Comparison of ENCODE assay signal across 17 cellular contexts in the genomic region with DNA sequence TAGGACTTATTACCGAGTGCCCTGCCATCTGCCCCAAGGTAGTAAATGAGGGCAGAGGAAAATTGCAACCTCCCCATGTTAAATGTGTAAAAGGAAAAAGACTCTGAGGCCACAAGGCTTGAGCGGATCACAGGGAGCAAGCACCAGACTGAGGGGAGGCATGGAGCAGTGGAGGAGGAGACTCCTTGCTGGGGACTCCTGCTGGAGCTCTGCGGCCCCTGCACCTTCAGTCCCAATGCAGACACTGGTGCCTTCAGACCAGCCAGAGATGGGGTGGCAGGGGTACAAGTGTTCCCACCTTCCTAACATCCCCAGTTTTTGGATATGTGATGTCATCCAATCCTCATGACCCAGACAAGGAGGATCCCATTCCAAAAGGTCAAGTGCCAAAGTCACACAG.
DNase-seq lines count a peak whose midpoint lies in the region; ATAC-seq, FAIRE-seq and TF ChIP-seq lines count a peak whose summit lies in the region.
"Had no signal": no experiment of that assay in that cellular context is flagged by ENCODE, and none has a peak within 500 bp of the region (broad histone marks: within the 10 kb centered on the region; RNA-seq: fewer than 3 reads in every experiment).

No MANE protein-coding gene starts in this region.

- H3K27ac ChIP-seq in GM23338 (ENCODE audit: low read depth) (no peak overlapping the region), K562 (ENCODE audit: extremely low read depth, low read depth, low read length) (no peak overlapping the region)
- H3K27ac ChIP-seq: gastroesophageal sphincter, SJSA1, suprapubic skin had no signal

- no peaks in the 10 kb centered on the region for H3K9me3 ChIP-seq in K562 (replicated peaks; ENCODE audit: control insufficient read depth, insufficient read depth, low read depth, low read length)
- H3K9me3 ChIP-seq: gastroesophageal sphincter, SJSA1, suprapubic skin had no signal

- no peaks in the 10 kb centered on the region; the same call in 1 of the 2 replicates for H3K36me3 ChIP-seq in GM23338 (ENCODE audit: insufficient read depth)
- H3K36me3 ChIP-seq in K562 (ENCODE audit: control insufficient read depth, insufficient read depth, low read length): no peaks in the 10 kb centered on the region
- H3K36me3 ChIP-seq: gastroesophageal sphincter, SJSA1, suprapubic skin had no signal

- no peak for TF ChIP-seq RAD21 in K562 (CRISPR knock-in tag; conservative IDR thresholded peaks at IDR 0.05 in 1 of 2, IDR thresholded peaks at IDR 0.05 in 1 of 2)

- H4K20me1 ChIP-seq in GM23338 (replicated peaks; ENCODE audit: insufficient read depth) (no peaks in the 10 kb centered on the region), K562 (replicated peaks; ENCODE audit: control insufficient read depth, insufficient read depth, low read length) (no peaks in the 10 kb centered on the region)

- BruUV-seq in K562 (replicated peaks; lab: Mats Ljungman, UMichigan): no TSS peak

- in situ Hi-C loops in K562 (cut with MboI): loop anchor here (5.0 kb wide), 1 partner anchor 329 kb away; no protein-coding TSS in a partner anchor

- H3K4me3 ChIP-seq in AG09309 (ENCODE audit: control insufficient read depth, low read depth, low read length) (no peak overlapping the region), GM23338 (no peak overlapping the region), K562 (no peak overlapping the region)
- H3K4me3 ChIP-seq: gastroesophageal sphincter, SJSA1, suprapubic skin had no signal

- H3K9me2 ChIP-seq in GM23338 (ENCODE audit: insufficient read depth): peaks cover 3% of the 10 kb centered on the region; the same call in 1 of the 2 replicates

- 0% methylated on average over 3 of the region's 3 CpGs for WGBS in K562 (ENCODE audit: insufficient coverage, low coverage, missing lambda C conversion rate)

- H3K9ac ChIP-seq in K562 (ENCODE audit: insufficient read depth in 1 of 2, low read depth in 2 of 2, low read length in 2 of 2): no peak overlapping the region

- H3K27ac Mint-ChIP-seq in GM23338 (no peak overlapping the region), natural killer cell (no peak overlapping the region)
- H3K27ac Mint-ChIP-seq in activated T-helper 2 cell treated with anti-CD3 and anti-CD28 coated beads, Interferon-gamma antibody, Interleukin-2, Interleukin-4, amounts not matched to agents 10 μg/mL and 5 μg/mL and 100 μg/mL, durations not matched to agents 14 hours and 24 hours and 36 hours: no peak overlapping the region
- H3K27ac Mint-ChIP-seq: CD8-positive, alpha-beta T cell had no signal

- POLR2A ChIA-PET in K562 (lab: Yijun Ruan, JAX): interaction anchor here (0.7 kb wide), 1 partner anchor 218 kb away, joined by 3 read pairs; no protein-coding TSS in a partner anchor

- intact Hi-C loops in K562 (cut with micrococcal nuclease) (loop anchor here (10.0 kb wide), 3 partner anchors 128 to 492 kb away; no protein-coding TSS in a partner anchor), natural killer cell (cut with micrococcal nuclease) (no loop called here), left colon (cut with DNase I, micrococcal nuclease) (no loop called here)
- intact Hi-C loops in activated T-helper 2 cell treated with anti-CD3 and anti-CD28 coated beads, Interferon-gamma antibody, Interleukin-2, Interleukin-4, amounts not matched to agents 10 μg/mL and 5 μg/mL and 100 μg/mL, durations not matched to agents 14 hours and 24 hours and 36 hours (cut with micrococcal nuclease): loop anchor here (5.0 kb wide), 1 partner anchor 329 kb away; no protein-coding TSS in a partner anchor

- peak; percentile 68 for ATAC-seq in GM23338
- peak; percentile 76 for ATAC-seq in K562
- no peak for ATAC-seq in natural killer cell
- ATAC-seq in left colon: no peak
- ATAC-seq: CD8-positive, alpha-beta T cell; gastroesophageal sphincter had no signal

- H3K4me1 ChIP-seq in GM23338 (ENCODE audit: insufficient read depth): no peaks in the 10 kb centered on the region
- H3K4me1 ChIP-seq in K562 (replicated peaks in 1 of 2; ENCODE audit: control insufficient read depth in 2 of 2, insufficient read depth in 2 of 2, low read length in 2 of 2): no peaks in the 10 kb centered on the region
- H3K4me1 ChIP-seq: gastroesophageal sphincter, suprapubic skin had no signal

- H3K4me1 Mint-ChIP-seq in GM23338: peaks cover 4% of the 10 kb centered on the region; the same call in 1 of the 3 replicates
- peaks cover 6 to 8% of the 10 kb centered on the region in 2 donors for H3K4me1 Mint-ChIP-seq in natural killer cell
- H3K4me1 Mint-ChIP-seq in activated T-helper 2 cell treated with anti-CD3 and anti-CD28 coated beads, Interferon-gamma antibody, Interleukin-2, Interleukin-4, amounts not matched to agents 10 μg/mL and 5 μg/mL and 100 μg/mL, durations not matched to agents 14 hours and 24 hours and 36 hours (ENCODE audit: low read depth): peaks cover 2% of the 10 kb centered on the region

- no peak for FAIRE-seq in K562 (lab: Jason Lieb, UNC)
- FAIRE-seq: GM18507, TTC549 had no signal

- no peak overlapping the region for H3K4me3 Mint-ChIP-seq in GM23338
- H3K4me3 Mint-ChIP-seq in natural killer cell: no peak overlapping the region
- H3K4me3 Mint-ChIP-seq in activated T-helper 2 cell treated with anti-CD3 and anti-CD28 coated beads, Interferon-gamma antibody, Interleukin-2, Interleukin-4, amounts not matched to agents 10 μg/mL and 5 μg/mL and 100 μg/mL, durations not matched to agents 14 hours and 24 hours and 36 hours (ENCODE audit: low read depth): no peak overlapping the region
- H3K4me3 Mint-ChIP-seq: CD8-positive, alpha-beta T cell had no signal

- 0 out of 2 replicates have a peak overlapping the region, but pooled peaks have one; percentile 18 for H2AFZ ChIP-seq in GM23338
- H2AFZ ChIP-seq in K562 (ENCODE audit: low read depth, low read length): no peak overlapping the region

- CTCF ChIA-PET in K562 (lab: Yijun Ruan, JAX; ENCODE audit: low intra/inter-chr PET ratio): no interaction called here

- DNase-seq in AG09309 (ENCODE audit: low read depth) (no peak), GM23338 (ENCODE audit: low spot score) (peak; percentile 47), K562 (ENCODE audit: extremely low read depth in 1 of 4, low spot score in 3 of 4) (peak in 2 of 4 experiments; percentile 7 to 30), left kidney (ENCODE audit: low read depth, low spot score) (peak; percentile 27), natural killer cell (no peak), A172 (ENCODE audit: low spot score) (no peak), left colon (no peak)
- DNase-seq in activated T-helper 2 cell treated with anti-CD3 and anti-CD28 coated beads, Interferon-gamma antibody, Interleukin-2, Interleukin-4, amounts not matched to agents 10 μg/mL and 5 μg/mL and 100 μg/mL, durations not matched to agents 14 hours and 24 hours and 36 hours (ENCODE audit: low spot score): no peak
- DNase-seq: CD8-positive, alpha-beta T cell; effector CD4-positive, alpha-beta T cell; GF-D8; NCI-H2107 had no signal

- TF ChIP-seq CTCF in AG09309 (IDR thresholded peaks at IDR 0.05; ENCODE audit: control insufficient read depth, insufficient read depth, low read depth, low read length, missing control alignments) (peak; percentile 25), GM23338 (conservative IDR thresholded peaks at IDR 0.05; ENCODE audit: low read depth in 2 of 2) (peak in 1 of 2 experiments; percentile 47; a peak in 2 of 4 replicates), K562 (IDR thresholded peaks at IDR 0.05 in 2 of 3, conservative IDR thresholded peaks at IDR 0.05 in 1 of 3; ENCODE audit: insufficient read depth in 2 of 3, low read depth in 1 of 3, low read length in 3 of 3) (peak; percentile 14 to 35 (median 24); a peak in 3 of 6 replicates), natural killer cell (IDR thresholded peaks at IDR 0.05) (no peak)

- no peaks in the 10 kb centered on the region for H3K36me3 Mint-ChIP-seq in GM23338 (ENCODE audit: low read depth)
- no peaks in the 10 kb centered on the region for H3K36me3 Mint-ChIP-seq in natural killer cell
- no peaks in the 10 kb centered on the region for H3K36me3 Mint-ChIP-seq in activated T-helper 2 cell treated with anti-CD3 and anti-CD28 coated beads, Interferon-gamma antibody, Interleukin-2, Interleukin-4, amounts not matched to agents 10 μg/mL and 5 μg/mL and 100 μg/mL, durations not matched to agents 14 hours and 24 hours and 36 hours (ENCODE audit: low read depth)
- H3K36me3 Mint-ChIP-seq: CD8-positive, alpha-beta T cell had no signal

- no peaks in the 10 kb centered on the region for H3K9me1 ChIP-seq in K562 (ENCODE audit: control insufficient read depth, insufficient read depth, low read length)

- H3K27me3 ChIP-seq in GM23338 (ENCODE audit: insufficient read depth): no peaks in the 10 kb centered on the region
- 0 out of 5 replicates have a peak, but pooled peaks cover 0 to 6% of the 10 kb centered on the region in 2 experiments for H3K27me3 ChIP-seq in K562 (ENCODE audit: control insufficient read depth in 2 of 2, insufficient read depth in 2 of 2, low read length in 2 of 2)
- H3K27me3 ChIP-seq: gastroesophageal sphincter, SJSA1, suprapubic skin had no signal

- H3K27me3 Mint-ChIP-seq in GM23338 (ENCODE audit: insufficient read depth, low read depth, poor library complexity) (peaks cover 5% of the 10 kb centered on the region), natural killer cell (ENCODE audit: low read depth in 2 of 2) (no peaks in the 10 kb centered on the region)
- H3K27me3 Mint-ChIP-seq in activated T-helper 2 cell treated with anti-CD3 and anti-CD28 coated beads, Interferon-gamma antibody, Interleukin-2, Interleukin-4, amounts not matched to agents 10 μg/mL and 5 μg/mL and 100 μg/mL, durations not matched to agents 14 hours and 24 hours and 36 hours (ENCODE audit: low read depth): no peaks in the 10 kb centered on the region

- TF ChIP-seq EP300 in K562 (IDR thresholded peaks at IDR 0.05; ENCODE audit: low read length): no peak

- no peak overlapping the region for H3K4me2 ChIP-seq in GM23338
- H3K4me2 ChIP-seq in K562 (ENCODE audit: insufficient read depth, low read length): no peak overlapping the region

- no peaks in the 10 kb centered on the region for H3F3A ChIP-seq in GM23338 (replicated peaks; ENCODE audit: low read depth)

- no peak for TF ChIP-seq POLR2A in K562 (conservative IDR thresholded peaks at IDR 0.05)

- H3K79me2 ChIP-seq in GM23338 (replicated peaks; ENCODE audit: insufficient read depth): no peaks in the 10 kb centered on the region
- no peaks in the 10 kb centered on the region for H3K79me2 ChIP-seq in K562 (ENCODE audit: control insufficient read depth, insufficient read depth, low read length)

- H3K9me3 Mint-ChIP-seq in GM23338 (no peaks in the 10 kb centered on the region), natural killer cell (no peaks in the 10 kb centered on the region)
- no peaks in the 10 kb centered on the region for H3K9me3 Mint-ChIP-seq in activated T-helper 2 cell treated with anti-CD3 and anti-CD28 coated beads, Interferon-gamma antibody, Interleukin-2, Interleukin-4, amounts not matched to agents 10 μg/mL and 5 μg/mL and 100 μg/mL, durations not matched to agents 14 hours and 24 hours and 36 hours
- H3K9me3 Mint-ChIP-seq: CD8-positive, alpha-beta T cell had no signal

TF ChIP-seq in GM23338, 12 proteins besides CTCF, POLR2A, EP300 and RAD21 (continues in another document):
- TF ChIP-seq ZNF331 (CRISPR knock-in tag; IDR thresholded peaks at IDR 0.05; ENCODE audit: low read depth): no peak
- no peak for TF ChIP-seq EZH2 (IDR thresholded peaks at IDR 0.05; ENCODE audit: low read depth, unreplicated experiment)

TF ChIP-seq in K562, 482 proteins besides CTCF, POLR2A, EP300 and RAD21 (continues in another document):
- no peak for TF ChIP-seq SREBF2 (CRISPR knock-in tag; IDR thresholded peaks at IDR 0.05)

Comparison
In these comparisons a context has a peak if more than half of its experiments do, and no peak if none do; other contexts are left out.
1. DNase-seq: peak in GM23338 (single experiment) and left kidney (single experiment); none in AG09309 (single experiment), natural killer cell (single experiment), A172 (single experiment), activated T-helper 2 cell treated with anti-CD3 and anti-CD28 coated beads, Interferon-gamma antibody, Interleukin-2, Interleukin-4, amounts not matched to agents 10 μg/mL and 5 μg/mL and 100 μg/mL, durations not matched to agents 14 hours and 24 hours and 36 hours (single experiment) and left colon (0 of 2).
2. ATAC-seq: peak in GM23338 (single experiment) and K562 (single experiment); none in natural killer cell (0 of 3) and left colon (single experiment).
3. intact Hi-C loops: an anchor here in K562 (10.0 kb wide) and activated T-helper 2 cell treated with anti-CD3 and anti-CD28 coated beads, Interferon-gamma antibody, Interleukin-2, Interleukin-4, amounts not matched to agents 10 μg/mL and 5 μg/mL and 100 μg/mL, durations not matched to agents 14 hours and 24 hours and 36 hours (5.0 kb wide); none called in natural killer cell and left colon.